ENCODE assay signal across 18 cellular contexts in the genomic region with DNA sequence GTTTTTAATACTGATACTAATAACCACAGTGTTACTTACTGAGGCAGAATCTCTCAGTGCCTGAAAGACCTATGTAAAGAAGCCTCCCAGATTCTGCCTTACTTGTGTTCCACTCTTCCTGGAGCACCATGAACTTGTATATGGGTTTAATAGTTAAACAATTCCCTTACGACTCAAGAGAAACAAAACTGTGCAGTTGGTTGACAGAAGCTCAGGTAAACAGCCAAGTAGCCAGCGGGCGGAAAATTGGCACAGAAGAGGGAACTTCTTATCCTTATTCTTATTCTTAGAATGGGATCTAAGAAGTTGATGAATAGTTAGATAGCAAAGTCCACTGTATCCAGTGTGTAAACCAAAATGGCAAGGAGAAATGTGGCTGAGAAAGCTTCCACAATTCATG. TPM values are rescaled to one million over a fixed set of nuclear protein-coding genes. Genes with fewer than 3 reads are reported as not detected.
"Had no signal": no experiment of that assay in that cellular context is flagged by ENCODE, and none has a peak within 500 bp of the region (broad histone marks: within the 10 kb centered on the region; RNA-seq: fewer than 3 reads in every experiment).

No MANE protein-coding gene starts in this region.

- H3K9me3 ChIP-seq: gastrocnemius medialis, heart right ventricle, neutrophil, SK-N-SH had no signal

- DNase-seq: activated CD4-positive, alpha-beta T cell treated with anti-CD3 and anti-CD28 coated beads, Interleukin-2, amount 10 ng/mL, durations not matched to agents 7 days and 5 days; activated CD8-positive, alpha-beta T cell treated with anti-CD3 and anti-CD28 coated beads, Interleukin-2, amount 10 ng/mL, durations not matched to agents 7 days and 5 days; activated naive CD4-positive, alpha-beta T cell treated with anti-CD3 and anti-CD28 coated beads for 36 hours; activated T-cell treated with anti-CD3 and anti-CD28 coated beads, Interleukin-2, amount 50 U/mL, for 24 hours; erythroblast; gastrocnemius medialis; heart right ventricle; mesenchymal stem cell; retina; SK-N-SH; stimulated activated CD8-positive, alpha-beta memory T cell treated with anti-CD3 and anti-CD28 coated beads, Interleukin-4, amount 100 ng/mL, for 48 hours; stimulated activated naive CD4-positive, alpha-beta T cell; substantia nigra; T-cell; T1000 had no signal

- H3K4me1 ChIP-seq: gastrocnemius medialis, heart right ventricle had no signal

- H3K27me3 ChIP-seq: gastrocnemius medialis, neutrophil had no signal

- H3K4me2 ChIP-seq: SK-N-SH had no signal

- ATAC-seq: activated CD8-positive, alpha-beta T cell treated with anti-CD3 and anti-CD28 coated beads, Interleukin-2, amount 10 ng/mL, durations not matched to agents 7 days and 5 days; gastrocnemius medialis; heart right ventricle; natural killer cell treated with Interleukin-12 subunit alpha and Interleukin-12 subunit beta and Interleukin-15 and Interleukin-18, amount 100 ng/mL, for 72 hours; T-cell had no signal

- H3K9me2 ChIP-seq: SK-N-SH had no signal

- H3K36me3 ChIP-seq: gastrocnemius medialis, heart right ventricle, neutrophil had no signal

- H3K4me3 ChIP-seq: coronary artery, gastrocnemius medialis, heart right ventricle had no signal

- H3K9ac ChIP-seq: SK-N-SH had no signal

- H3K27ac ChIP-seq: coronary artery, gastrocnemius medialis, heart right ventricle, neutrophil had no signal

RNA-seq across cellular contexts. Expression of a gene that starts 37.7 kb away (rescaled TPM):
- total RNA-seq: activated naive CD4-positive, alpha-beta T cell treated with anti-CD3 and anti-CD28 coated beads for 36 hours had no signal
- polyA plus RNA-seq: SK-N-SH had no signal
